Comparison of ENCODE assay signal across 8 cellular contexts in the genomic region with DNA sequence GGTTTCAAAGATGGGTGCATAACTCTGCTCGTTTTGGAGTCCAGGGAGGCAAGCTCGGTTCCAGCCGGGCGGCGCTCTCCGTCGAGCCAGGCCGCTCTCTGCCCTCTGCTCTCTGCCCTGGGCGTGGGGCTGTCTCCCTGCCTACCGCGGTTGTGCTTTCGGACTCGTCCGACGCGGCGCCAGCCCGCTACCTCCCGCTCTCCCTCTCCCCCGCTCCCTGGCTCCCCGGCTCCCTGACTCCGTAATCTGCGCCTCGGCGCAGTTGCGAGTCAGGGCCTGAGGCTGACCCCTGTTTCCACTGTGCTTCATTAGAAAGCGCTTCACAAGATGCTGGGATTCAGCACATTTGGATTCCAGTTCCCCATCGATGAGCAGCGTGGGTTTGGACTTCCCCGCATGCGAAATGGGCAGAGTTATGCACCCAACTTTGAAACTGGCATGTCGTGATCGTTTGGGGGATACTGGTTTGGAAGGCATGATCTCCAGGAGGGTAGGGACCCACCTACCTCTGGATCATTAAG. TPM values are rescaled to one million over a fixed set of nuclear protein-coding genes. Genes with fewer than 3 reads are reported as not detected.
DNase-seq lines count a peak whose midpoint lies in the region; ATAC-seq and TF ChIP-seq lines count a peak whose summit lies in the region.

No MANE protein-coding gene starts in this region.

- DNase-seq in CD1c-positive myeloid dendritic cell (ENCODE audit: extremely low spot score) (peak; percentile 37), T-cell (no peak), fibroblast of the aortic adventitia (ENCODE audit: low read depth) (peak; percentile 22), GM10266 (ENCODE audit: extremely low spot score) (no peak), amniotic stem cell (lab: John Stamatoyannopoulos, UW) (no peak), OCI-M2 (lab: John Stamatoyannopoulos, UW; ENCODE audit: unreplicated experiment) (no peak)

- no peak overlapping the region for H2AFZ ChIP-seq in neuron (ENCODE audit: low read depth, low read length)

- H3K36me3 ChIP-seq in neuron (ENCODE audit: insufficient read depth, low read length): no peaks in the 10 kb centered on the region

- H3K4me1 ChIP-seq in neuron (ENCODE audit: insufficient read depth, low read length): peaks cover 49% of the 10 kb centered on the region

- H3K27ac Mint-ChIP-seq in T-cell: no peak overlapping the region

- peaks cover 51 to 68% of the 10 kb centered on the region in 2 donors for H3K27me3 Mint-ChIP-seq in T-cell

- peak overlapping the region; percentile 76 to 82 (median 77) for H3K4me3 Mint-ChIP-seq in T-cell

- CTCF ChIA-PET in T-cell (lab: Charles Lee): no interaction called here

- H3K4me3 ChIP-seq in fibroblast of the aortic adventitia (ENCODE audit: low read depth, low read length): peak overlapping the region; percentile 94
- peak overlapping the region; percentile 85 for H3K4me3 ChIP-seq in neuron (ENCODE audit: low read length)

- ATAC-seq in T-cell (replicated peaks in 1 of 4): no peak
- no peak for ATAC-seq in activated CD4-positive, CD25-positive, alpha-beta regulatory T cell treated with anti-CD3 and anti-CD28 coated beads, Interleukin-2, amount 50 U/mL, for 24 hours

- TF ChIP-seq CTCF in fibroblast of the aortic adventitia (IDR thresholded peaks at IDR 0.05; ENCODE audit: insufficient read depth, low read length) (no peak), GM10266 (IDR thresholded peaks at IDR 0.05; ENCODE audit: control insufficient read depth, insufficient read depth, low read depth, missing control alignments) (no peak)

- no peaks in the 10 kb centered on the region for H3K9me3 Mint-ChIP-seq in T-cell

- H3K27me3 ChIP-seq in neuron (ENCODE audit: insufficient read depth, low read length): no peaks in the 10 kb centered on the region

- no peaks in the 10 kb centered on the region for H3K9me3 ChIP-seq in neuron (ENCODE audit: low read length)

- POLR2A ChIA-PET in T-cell (lab: Charles Lee): no interaction called here

- H3K36me3 Mint-ChIP-seq in T-cell: no peaks in the 10 kb centered on the region

- H3K4me1 Mint-ChIP-seq in T-cell: peaks cover 0 to 40% (median 27%) of the 10 kb centered on the region in 3 donors

RNA-seq across cellular contexts. Expression of a gene that starts 2.3 kb away (rescaled TPM):
- total RNA-seq in T-cell (1 to 10 TPM; 3.2 to 9.4 (median 5.2) TPM), fibroblast of the aortic adventitia (ENCODE audit: low replicate concordance) (3.3 and 5.1 TPM in 2 replicates)

Comparison
In these comparisons a context has a peak if more than half of its experiments do, and no peak if none do; other contexts are left out.
1. DNase-seq: peak in CD1c-positive myeloid dendritic cell (single experiment) and fibroblast of the aortic adventitia (single experiment); none in T-cell (0 of 34), GM10266 (single experiment), amniotic stem cell (single experiment) and OCI-M2 (single experiment).